10 cellular contexts compared by ENCODE assay signal in genomic region chr1:89310976-89311375, GRCh38. TPM values are rescaled to one million over a fixed set of nuclear protein-coding genes. Genes with fewer than 3 reads are reported as not detected.
DNase-seq lines count a peak whose midpoint lies in the region; ATAC-seq and TF ChIP-seq lines count a peak whose summit lies in the region.
"Had no signal": no experiment of that assay in that cellular context is flagged by ENCODE, and none has a peak within 500 bp of the region (broad histone marks: within the 10 kb centered on the region; RNA-seq: fewer than 3 reads in every experiment).

No MANE protein-coding gene starts in this region.

- no peak overlapping the region for H3K9ac ChIP-seq in muscle layer of colon (ENCODE audit: low read length)
- H3K9ac ChIP-seq: neural progenitor cell had no signal

- H3K36me3 ChIP-seq in CD4-positive, alpha-beta memory T cell (ENCODE audit: insufficient read depth, low read length) = no peaks in the 10 kb centered on the region
- no peaks in the 10 kb centered on the region for H3K36me3 ChIP-seq in muscle layer of colon (ENCODE audit: insufficient read depth, low read length)
- H3K36me3 ChIP-seq: neural progenitor cell had no signal

- ATAC-seq in GM19452 (IDR thresholded peaks at IDR 0.05; ENCODE audit: unreplicated experiment) = peak; percentile 11

- no peak for DNase-seq in CD4-positive, alpha-beta memory T cell
- DNase-seq in activated CD4-positive, alpha-beta memory T cell treated with anti-CD3 and anti-CD28 coated beads for 36 hours = no peak
- no peak for DNase-seq in GM10266 (ENCODE audit: extremely low spot score)
- DNase-seq in NCI-H128 (lab: John Stamatoyannopoulos, UW; ENCODE audit: unreplicated experiment) = no peak
- no peak for DNase-seq in NCI-H1694 (lab: John Stamatoyannopoulos, UW)
- no peak for DNase-seq in dorsolateral prefrontal cortex
- DNase-seq: NCI-H345 had no signal

- H3K27me3 Mint-ChIP-seq in CD4-positive, alpha-beta memory T cell = no peaks in the 10 kb centered on the region
- no peaks in the 10 kb centered on the region for H3K27me3 Mint-ChIP-seq in activated CD4-positive, alpha-beta memory T cell treated with anti-CD3 and anti-CD28 coated beads for 36 hours

- H3K4me3 ChIP-seq in CD4-positive, alpha-beta memory T cell (ENCODE audit: low read length in 2 of 2) = no peak overlapping the region
- peak overlapping the region in 1 of 2 donors; percentile 0 for H3K4me3 ChIP-seq in muscle layer of colon (ENCODE audit: low read depth in 1 of 2, low read length in 2 of 2)
- H3K4me3 ChIP-seq in dorsolateral prefrontal cortex = no peak overlapping the region
- H3K4me3 ChIP-seq: neural progenitor cell had no signal

- no peaks in the 10 kb centered on the region for H3K27me3 ChIP-seq in CD4-positive, alpha-beta memory T cell (ENCODE audit: insufficient read depth, low read length)
- H3K27me3 ChIP-seq in muscle layer of colon (ENCODE audit: control insufficient read depth in 1 of 2, insufficient read depth in 2 of 2, low read length in 2 of 2) (no peaks in the 10 kb centered on the region), dorsolateral prefrontal cortex (no peaks in the 10 kb centered on the region)
- H3K27me3 ChIP-seq: neural progenitor cell had no signal

- H3K27ac ChIP-seq in CD4-positive, alpha-beta memory T cell (ENCODE audit: low read depth, low read length) = no peak overlapping the region
- H3K27ac ChIP-seq in muscle layer of colon (ENCODE audit: low read depth, low read length) = peak overlapping the region; percentile 10
- peak overlapping the region in 2 of 59 donors; percentile 19 to 53 for H3K27ac ChIP-seq in dorsolateral prefrontal cortex
- H3K27ac ChIP-seq: neural progenitor cell had no signal

- POLR2A ChIA-PET in CD4-positive, alpha-beta memory T cell (lab: Charles Lee; ENCODE audit: partially characterized antibody) = interaction anchor here (0.8 to 4.2 kb wide), 17 partner anchors 11 to 298 kb away, joined by 3 to 52 read pairs (median 4); partner anchors contain the start of genes GBP2, GBP4 and GBP5
- POLR2A ChIA-PET in activated CD4-positive, alpha-beta memory T cell treated with anti-CD3 and anti-CD28 coated beads for 36 hours (lab: Charles Lee) = interaction anchor here (0.9 to 3.0 kb wide), 7 partner anchors 11 to 185 kb away, joined by 3 to 18 read pairs (median 4); partner anchors contain the start of genes GBP2 and GBP4

- intact Hi-C loops in CD4-positive, alpha-beta memory T cell (cut with micrococcal nuclease) = loop anchor here (1.0 to 5.0 kb wide), 3 partner anchors 12 to 46 kb away; no protein-coding TSS in a partner anchor
- intact Hi-C loops in activated CD4-positive, alpha-beta memory T cell treated with anti-CD3 and anti-CD28 coated beads for 36 hours (cut with micrococcal nuclease) = loop anchor here (1.0 to 2.0 kb wide), 4 partner anchors 11 to 123 kb away; no protein-coding TSS in a partner anchor
- intact Hi-C loops in dorsolateral prefrontal cortex (cut with DNase I) = no loop called here

- peaks cover 57% of the 10 kb centered on the region for H3K4me1 ChIP-seq in CD4-positive, alpha-beta memory T cell (ENCODE audit: insufficient read depth, low read length)
- H3K4me1 ChIP-seq in muscle layer of colon (ENCODE audit: insufficient read depth, low read length) = peaks cover 22% of the 10 kb centered on the region
- H3K4me1 ChIP-seq: neural progenitor cell had no signal

- no peaks in the 10 kb centered on the region for H3K9me3 ChIP-seq in CD4-positive, alpha-beta memory T cell (ENCODE audit: control insufficient read depth in 1 of 2, low read length in 2 of 2)
- H3K9me3 ChIP-seq in muscle layer of colon (ENCODE audit: low read length) = no peaks in the 10 kb centered on the region

- TF ChIP-seq CTCF in GM10266 (IDR thresholded peaks at IDR 0.05; ENCODE audit: control insufficient read depth, insufficient read depth, low read depth, missing control alignments) (no peak), dorsolateral prefrontal cortex (IDR thresholded peaks at IDR 0.05 in 54 of 56, conservative IDR thresholded peaks at IDR 0.05 in 2 of 56; ENCODE audit: low read depth in 1 of 56, partially characterized antibody in 56 of 56) (no peak)

- CTCF ChIA-PET in CD4-positive, alpha-beta memory T cell (lab: Charles Lee; ENCODE audit: partially characterized antibody) = interaction anchor here (1.0 to 3.7 kb wide), 15 partner anchors 9 to 327 kb away, joined by 3 to 22 read pairs (median 3); partner anchors contain the start of genes GBP4 and GBP5
- CTCF ChIA-PET in activated CD4-positive, alpha-beta memory T cell treated with anti-CD3 and anti-CD28 coated beads for 36 hours (lab: Charles Lee) = interaction anchor here (1.0 to 2.3 kb wide), 6 partner anchors 9 to 53 kb away, joined by 3 to 11 read pairs (median 4); no protein-coding TSS in a partner anchor

- peaks cover 0 to 14% (median 6%) of the 10 kb centered on the region in 8 donors for H3K9me3 Mint-ChIP-seq in CD4-positive, alpha-beta memory T cell
- peaks cover 7% of the 10 kb centered on the region for H3K9me3 Mint-ChIP-seq in activated CD4-positive, alpha-beta memory T cell treated with anti-CD3 and anti-CD28 coated beads for 36 hours
- H3K9me3 Mint-ChIP-seq: neural progenitor cell had no signal

- H3K27ac Mint-ChIP-seq in CD4-positive, alpha-beta memory T cell = peak overlapping the region; percentile 65 to 94 (median 78)
- H3K27ac Mint-ChIP-seq in activated CD4-positive, alpha-beta memory T cell treated with anti-CD3 and anti-CD28 coated beads for 36 hours = peak overlapping the region; percentile 85
- H3K27ac Mint-ChIP-seq: neural progenitor cell had no signal

- peak overlapping the region in 7 of 8 donors; percentile 59 to 84 (median 74) for H3K4me3 Mint-ChIP-seq in CD4-positive, alpha-beta memory T cell
- H3K4me3 Mint-ChIP-seq in activated CD4-positive, alpha-beta memory T cell treated with anti-CD3 and anti-CD28 coated beads for 36 hours = no peak overlapping the region
- H3K4me3 Mint-ChIP-seq: neural progenitor cell had no signal

- H3K36me3 Mint-ChIP-seq in CD4-positive, alpha-beta memory T cell = peaks cover 3 to 17% of the 10 kb centered on the region in 2 donors
- H3K36me3 Mint-ChIP-seq in activated CD4-positive, alpha-beta memory T cell treated with anti-CD3 and anti-CD28 coated beads for 36 hours = peaks cover 10% of the 10 kb centered on the region
- H3K36me3 Mint-ChIP-seq: neural progenitor cell had no signal

- H3K4me1 Mint-ChIP-seq in CD4-positive, alpha-beta memory T cell = peaks cover 28 to 61% (median 43%) of the 10 kb centered on the region in 4 donors
- H3K4me1 Mint-ChIP-seq in activated CD4-positive, alpha-beta memory T cell treated with anti-CD3 and anti-CD28 coated beads for 36 hours (ENCODE audit: low read depth) = peaks cover 42% of the 10 kb centered on the region
- H3K4me1 Mint-ChIP-seq: neural progenitor cell had no signal

RNA-seq across cellular contexts. Expression of gene GBP5, which starts 38.3 kb away (rescaled TPM):
- 10 to 100 TPM; 76.3 to 79.2 TPM for total RNA-seq in CD4-positive, alpha-beta memory T cell
- polyA plus RNA-seq in CD4-positive, alpha-beta memory T cell = 100 to 1,000 TPM in 1 of 2 donors, 10 to 100 TPM in 1; 37.9 to 124 TPM
- total RNA-seq in activated CD4-positive, alpha-beta memory T cell treated with anti-CD3 and anti-CD28 coated beads for 36 hours = 10 to 100 TPM; 95.1 to 95.7 TPM
- 1 to 10 TPM in 46 of 120 experiments, under 1 TPM in 72, not detected in 2; 0.16 to 5.3 (median 0.81) TPM for total RNA-seq in dorsolateral prefrontal cortex

RNA-seq across cellular contexts. Expression of gene GBP6, which starts 52.9 kb away (rescaled TPM):
- total RNA-seq in CD4-positive, alpha-beta memory T cell = under 1 TPM; 0.17 to 0.23 TPM
- under 1 TPM; 0.17 to 0.30 TPM for polyA plus RNA-seq in CD4-positive, alpha-beta memory T cell
- under 1 TPM; 0.73 to 0.81 TPM for total RNA-seq in activated CD4-positive, alpha-beta memory T cell treated with anti-CD3 and anti-CD28 coated beads for 36 hours
- total RNA-seq in dorsolateral prefrontal cortex = 1 to 10 TPM in 2 of 120 experiments, under 1 TPM in 48, not detected in 70; 0.13 to 1.1 (median 0.32) TPM

Comparison
In these comparisons a context has a peak if more than half of its experiments do, and no peak if none do; other contexts are left out.
1. RNA of gene GBP5, which starts 38.3 kb away (total RNA-seq): 95.1 to 95.7 TPM in activated CD4-positive, alpha-beta memory T cell treated with anti-CD3 and anti-CD28 coated beads for 36 hours and 76.3 to 79.2 TPM in CD4-positive, alpha-beta memory T cell; 0.16 to 5.3 TPM in dorsolateral prefrontal cortex; every median in the first group is over 10 times any median in the second.
2. intact Hi-C loops: an anchor here in CD4-positive, alpha-beta memory T cell (1.0 to 5.0 kb wide) and activated CD4-positive, alpha-beta memory T cell treated with anti-CD3 and anti-CD28 coated beads for 36 hours (1.0 to 2.0 kb wide); none called in dorsolateral prefrontal cortex.